ENCODE assay signal across 1 cellular context in the genomic region with DNA sequence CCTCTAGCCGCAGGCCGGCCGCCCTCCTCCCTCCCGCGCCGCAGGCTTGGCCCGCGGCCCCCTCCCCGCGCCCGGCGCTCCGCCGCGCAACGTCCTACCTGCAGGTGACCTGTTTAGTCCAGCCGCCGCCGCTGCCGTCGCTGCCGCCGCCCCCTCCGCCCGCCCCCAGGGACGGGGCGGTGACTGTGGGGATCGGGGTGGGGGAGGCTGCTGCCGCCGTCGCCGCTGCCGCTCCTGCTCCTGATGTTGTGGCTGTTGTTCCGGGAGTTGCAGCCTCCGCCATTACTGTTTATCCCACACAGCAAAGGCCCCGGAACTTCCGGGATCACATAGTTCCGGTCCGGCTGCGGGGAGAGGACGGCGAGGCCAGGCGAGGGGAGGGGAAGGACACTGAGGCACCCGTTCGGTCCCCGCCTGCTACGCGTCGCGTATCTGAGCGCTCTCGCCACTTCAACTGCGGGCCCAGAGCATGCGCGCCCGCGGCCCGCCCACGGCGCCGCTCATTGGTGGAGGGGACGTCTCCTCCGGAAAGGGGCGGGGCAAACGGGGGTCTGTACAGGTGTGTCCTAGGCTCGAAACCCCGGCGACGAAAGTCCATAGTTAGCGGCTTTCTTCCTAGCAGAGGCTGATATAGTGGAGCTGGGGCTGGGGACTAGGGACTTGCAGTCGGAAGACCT.
A peak's percentile ranks its signal among the peaks of the same experiment; 100 is the strongest.
TF ChIP-seq lines count a peak whose summit lies in the region.

A gene with protein sequence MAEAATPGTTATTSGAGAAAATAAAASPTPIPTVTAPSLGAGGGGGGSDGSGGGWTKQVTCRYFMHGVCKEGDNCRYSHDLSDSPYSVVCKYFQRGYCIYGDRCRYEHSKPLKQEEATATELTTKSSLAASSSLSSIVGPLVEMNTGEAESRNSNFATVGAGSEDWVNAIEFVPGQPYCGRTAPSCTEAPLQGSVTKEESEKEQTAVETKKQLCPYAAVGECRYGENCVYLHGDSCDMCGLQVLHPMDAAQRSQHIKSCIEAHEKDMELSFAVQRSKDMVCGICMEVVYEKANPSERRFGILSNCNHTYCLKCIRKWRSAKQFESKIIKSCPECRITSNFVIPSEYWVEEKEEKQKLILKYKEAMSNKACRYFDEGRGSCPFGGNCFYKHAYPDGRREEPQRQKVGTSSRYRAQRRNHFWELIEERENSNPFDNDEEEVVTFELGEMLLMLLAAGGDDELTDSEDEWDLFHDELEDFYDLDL (minus strand): TSS at position 444 of the 677 bp plus-strand sequence. CDS start 161 bp downstream, at position 283.

TF ChIP-seq in HepG2, 621 proteins besides CTCF, POLR2A, EP300 and RAD21 (continued from another document and continues in another):
- TF ChIP-seq, protein P1, sequence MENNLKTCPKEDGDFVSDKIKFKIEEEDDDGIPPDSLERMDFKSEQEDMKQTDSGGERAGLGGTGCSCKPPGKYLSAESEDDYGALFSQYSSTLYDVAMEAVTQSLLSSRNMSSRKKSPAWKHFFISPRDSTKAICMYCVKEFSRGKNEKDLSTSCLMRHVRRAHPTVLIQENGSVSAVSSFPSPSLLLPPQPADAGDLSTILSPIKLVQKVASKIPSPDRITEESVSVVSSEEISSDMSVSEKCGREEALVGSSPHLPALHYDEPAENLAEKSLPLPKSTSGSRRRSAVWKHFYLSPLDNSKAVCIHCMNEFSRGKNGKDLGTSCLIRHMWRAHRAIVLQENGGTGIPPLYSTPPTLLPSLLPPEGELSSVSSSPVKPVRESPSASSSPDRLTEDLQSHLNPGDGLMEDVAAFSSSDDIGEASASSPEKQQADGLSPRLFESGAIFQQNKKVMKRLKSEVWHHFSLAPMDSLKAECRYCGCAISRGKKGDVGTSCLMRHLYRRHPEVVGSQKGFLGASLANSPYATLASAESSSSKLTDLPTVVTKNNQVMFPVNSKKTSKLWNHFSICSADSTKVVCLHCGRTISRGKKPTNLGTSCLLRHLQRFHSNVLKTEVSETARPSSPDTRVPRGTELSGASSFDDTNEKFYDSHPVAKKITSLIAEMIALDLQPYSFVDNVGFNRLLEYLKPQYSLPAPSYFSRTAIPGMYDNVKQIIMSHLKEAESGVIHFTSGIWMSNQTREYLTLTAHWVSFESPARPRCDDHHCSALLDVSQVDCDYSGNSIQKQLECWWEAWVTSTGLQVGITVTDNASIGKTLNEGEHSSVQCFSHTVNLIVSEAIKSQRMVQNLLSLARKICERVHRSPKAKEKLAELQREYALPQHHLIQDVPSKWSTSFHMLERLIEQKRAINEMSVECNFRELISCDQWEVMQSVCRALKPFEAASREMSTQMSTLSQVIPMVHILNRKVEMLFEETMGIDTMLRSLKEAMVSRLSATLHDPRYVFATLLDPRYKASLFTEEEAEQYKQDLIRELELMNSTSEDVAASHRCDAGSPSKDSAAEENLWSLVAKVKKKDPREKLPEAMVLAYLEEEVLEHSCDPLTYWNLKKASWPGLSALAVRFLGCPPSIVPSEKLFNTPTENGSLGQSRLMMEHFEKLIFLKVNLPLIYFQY (CRISPR knock-in tag; IDR thresholded peaks at IDR 0.05; ENCODE audit: borderline replicate concordance): no peak
- TF ChIP-seq DR1 (CRISPR knock-in tag; IDR thresholded peaks at IDR 0.05) (peak; percentile 66), HOXD1 (CRISPR knock-in tag; IDR thresholded peaks at IDR 0.05) (peak; percentile 46; the same call in 1 of the 2 replicates), ZNF550 (CRISPR knock-in tag; IDR thresholded peaks at IDR 0.05; ENCODE audit: borderline replicate concordance) (no peak), KMT2B (CRISPR knock-in tag; IDR thresholded peaks at IDR 0.05) (peak; percentile 83), ZNF615 (CRISPR knock-in tag; IDR thresholded peaks at IDR 0.05; ENCODE audit: borderline replicate concordance) (no peak), ZFP90 (CRISPR knock-in tag; IDR thresholded peaks at IDR 0.05; ENCODE audit: borderline replicate concordance) (no peak), HOXA5 (CRISPR knock-in tag; IDR thresholded peaks at IDR 0.05) (no peak), NR2C2 (CRISPR knock-in tag; IDR thresholded peaks at IDR 0.05; ENCODE audit: borderline replicate concordance) (peak; percentile 55; the same call in 1 of the 2 replicates), RBM39 (IDR thresholded peaks at IDR 0.05; ENCODE audit: low read depth, low read length, poor library complexity, severe bottlenecking) (peak; percentile 37), ZNF589 (CRISPR knock-in tag; conservative IDR thresholded peaks at IDR 0.05) (peak; percentile 51; the same call in 1 of the 2 replicates), ZNF772 (CRISPR knock-in tag; IDR thresholded peaks at IDR 0.05) (no peak), EHMT2 (IDR thresholded peaks at IDR 0.05; ENCODE audit: borderline replicate concordance, low read depth, low read length) (no peak), NFKBIZ (CRISPR knock-in tag; IDR thresholded peaks at IDR 0.05) (no peak), SOX6 (IDR thresholded peaks at IDR 0.05) (no peak), SOX6 (CRISPR knock-in tag; IDR thresholded peaks at IDR 0.05) (peak; percentile 48; the same call in 1 of the 2 replicates), ZNF557 (CRISPR knock-in tag; IDR thresholded peaks at IDR 0.05) (0 out of 2 replicates have a peak, but pooled peaks have one; percentile 50), MED8 (CRISPR knock-in tag; IDR thresholded peaks at IDR 0.05; ENCODE audit: insufficient replicate concordance) (peak; percentile 37), POLR2G (IDR thresholded peaks at IDR 0.05; ENCODE audit: low read depth, low read length) (peak; percentile 90)
- TF ChIP-seq, protein P2, sequence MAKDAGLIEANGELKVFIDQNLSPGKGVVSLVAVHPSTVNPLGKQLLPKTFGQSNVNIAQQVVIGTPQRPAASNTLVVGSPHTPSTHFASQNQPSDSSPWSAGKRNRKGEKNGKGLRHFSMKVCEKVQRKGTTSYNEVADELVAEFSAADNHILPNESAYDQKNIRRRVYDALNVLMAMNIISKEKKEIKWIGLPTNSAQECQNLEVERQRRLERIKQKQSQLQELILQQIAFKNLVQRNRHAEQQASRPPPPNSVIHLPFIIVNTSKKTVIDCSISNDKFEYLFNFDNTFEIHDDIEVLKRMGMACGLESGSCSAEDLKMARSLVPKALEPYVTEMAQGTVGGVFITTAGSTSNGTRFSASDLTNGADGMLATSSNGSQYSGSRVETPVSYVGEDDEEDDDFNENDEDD (CRISPR knock-in tag; IDR thresholded peaks at IDR 0.05; ENCODE audit: borderline replicate concordance): peak; percentile 85; the same call in 1 of the 2 replicates
- TF ChIP-seq, protein P3, sequence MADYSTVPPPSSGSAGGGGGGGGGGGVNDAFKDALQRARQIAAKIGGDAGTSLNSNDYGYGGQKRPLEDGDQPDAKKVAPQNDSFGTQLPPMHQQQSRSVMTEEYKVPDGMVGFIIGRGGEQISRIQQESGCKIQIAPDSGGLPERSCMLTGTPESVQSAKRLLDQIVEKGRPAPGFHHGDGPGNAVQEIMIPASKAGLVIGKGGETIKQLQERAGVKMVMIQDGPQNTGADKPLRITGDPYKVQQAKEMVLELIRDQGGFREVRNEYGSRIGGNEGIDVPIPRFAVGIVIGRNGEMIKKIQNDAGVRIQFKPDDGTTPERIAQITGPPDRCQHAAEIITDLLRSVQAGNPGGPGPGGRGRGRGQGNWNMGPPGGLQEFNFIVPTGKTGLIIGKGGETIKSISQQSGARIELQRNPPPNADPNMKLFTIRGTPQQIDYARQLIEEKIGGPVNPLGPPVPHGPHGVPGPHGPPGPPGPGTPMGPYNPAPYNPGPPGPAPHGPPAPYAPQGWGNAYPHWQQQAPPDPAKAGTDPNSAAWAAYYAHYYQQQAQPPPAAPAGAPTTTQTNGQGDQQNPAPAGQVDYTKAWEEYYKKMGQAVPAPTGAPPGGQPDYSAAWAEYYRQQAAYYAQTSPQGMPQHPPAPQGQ (CRISPR knock-in tag; IDR thresholded peaks at IDR 0.05; ENCODE audit: borderline replicate concordance): no peak
- TF ChIP-seq, protein P4, sequence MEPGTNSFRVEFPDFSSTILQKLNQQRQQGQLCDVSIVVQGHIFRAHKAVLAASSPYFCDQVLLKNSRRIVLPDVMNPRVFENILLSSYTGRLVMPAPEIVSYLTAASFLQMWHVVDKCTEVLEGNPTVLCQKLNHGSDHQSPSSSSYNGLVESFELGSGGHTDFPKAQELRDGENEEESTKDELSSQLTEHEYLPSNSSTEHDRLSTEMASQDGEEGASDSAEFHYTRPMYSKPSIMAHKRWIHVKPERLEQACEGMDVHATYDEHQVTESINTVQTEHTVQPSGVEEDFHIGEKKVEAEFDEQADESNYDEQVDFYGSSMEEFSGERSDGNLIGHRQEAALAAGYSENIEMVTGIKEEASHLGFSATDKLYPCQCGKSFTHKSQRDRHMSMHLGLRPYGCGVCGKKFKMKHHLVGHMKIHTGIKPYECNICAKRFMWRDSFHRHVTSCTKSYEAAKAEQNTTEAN (CRISPR knock-in tag; conservative IDR thresholded peaks at IDR 0.05): peak; percentile 82; the same call in 1 of the 2 replicates
- TF ChIP-seq, protein P5, sequence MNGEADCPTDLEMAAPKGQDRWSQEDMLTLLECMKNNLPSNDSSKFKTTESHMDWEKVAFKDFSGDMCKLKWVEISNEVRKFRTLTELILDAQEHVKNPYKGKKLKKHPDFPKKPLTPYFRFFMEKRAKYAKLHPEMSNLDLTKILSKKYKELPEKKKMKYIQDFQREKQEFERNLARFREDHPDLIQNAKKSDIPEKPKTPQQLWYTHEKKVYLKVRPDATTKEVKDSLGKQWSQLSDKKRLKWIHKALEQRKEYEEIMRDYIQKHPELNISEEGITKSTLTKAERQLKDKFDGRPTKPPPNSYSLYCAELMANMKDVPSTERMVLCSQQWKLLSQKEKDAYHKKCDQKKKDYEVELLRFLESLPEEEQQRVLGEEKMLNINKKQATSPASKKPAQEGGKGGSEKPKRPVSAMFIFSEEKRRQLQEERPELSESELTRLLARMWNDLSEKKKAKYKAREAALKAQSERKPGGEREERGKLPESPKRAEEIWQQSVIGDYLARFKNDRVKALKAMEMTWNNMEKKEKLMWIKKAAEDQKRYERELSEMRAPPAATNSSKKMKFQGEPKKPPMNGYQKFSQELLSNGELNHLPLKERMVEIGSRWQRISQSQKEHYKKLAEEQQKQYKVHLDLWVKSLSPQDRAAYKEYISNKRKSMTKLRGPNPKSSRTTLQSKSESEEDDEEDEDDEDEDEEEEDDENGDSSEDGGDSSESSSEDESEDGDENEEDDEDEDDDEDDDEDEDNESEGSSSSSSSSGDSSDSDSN (CRISPR knock-in tag; IDR thresholded peaks at IDR 0.05): peak; percentile 84
- TF ChIP-seq, protein P6, sequence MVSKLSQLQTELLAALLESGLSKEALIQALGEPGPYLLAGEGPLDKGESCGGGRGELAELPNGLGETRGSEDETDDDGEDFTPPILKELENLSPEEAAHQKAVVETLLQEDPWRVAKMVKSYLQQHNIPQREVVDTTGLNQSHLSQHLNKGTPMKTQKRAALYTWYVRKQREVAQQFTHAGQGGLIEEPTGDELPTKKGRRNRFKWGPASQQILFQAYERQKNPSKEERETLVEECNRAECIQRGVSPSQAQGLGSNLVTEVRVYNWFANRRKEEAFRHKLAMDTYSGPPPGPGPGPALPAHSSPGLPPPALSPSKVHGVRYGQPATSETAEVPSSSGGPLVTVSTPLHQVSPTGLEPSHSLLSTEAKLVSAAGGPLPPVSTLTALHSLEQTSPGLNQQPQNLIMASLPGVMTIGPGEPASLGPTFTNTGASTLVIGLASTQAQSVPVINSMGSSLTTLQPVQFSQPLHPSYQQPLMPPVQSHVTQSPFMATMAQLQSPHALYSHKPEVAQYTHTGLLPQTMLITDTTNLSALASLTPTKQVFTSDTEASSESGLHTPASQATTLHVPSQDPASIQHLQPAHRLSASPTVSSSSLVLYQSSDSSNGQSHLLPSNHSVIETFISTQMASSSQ (IDR thresholded peaks at IDR 0.05; ENCODE audit: low read depth): no peak
- TF ChIP-seq, protein P6 (CRISPR knock-in tag; IDR thresholded peaks at IDR 0.05; ENCODE audit: borderline replicate concordance): no peak
- TF ChIP-seq, protein P7, sequence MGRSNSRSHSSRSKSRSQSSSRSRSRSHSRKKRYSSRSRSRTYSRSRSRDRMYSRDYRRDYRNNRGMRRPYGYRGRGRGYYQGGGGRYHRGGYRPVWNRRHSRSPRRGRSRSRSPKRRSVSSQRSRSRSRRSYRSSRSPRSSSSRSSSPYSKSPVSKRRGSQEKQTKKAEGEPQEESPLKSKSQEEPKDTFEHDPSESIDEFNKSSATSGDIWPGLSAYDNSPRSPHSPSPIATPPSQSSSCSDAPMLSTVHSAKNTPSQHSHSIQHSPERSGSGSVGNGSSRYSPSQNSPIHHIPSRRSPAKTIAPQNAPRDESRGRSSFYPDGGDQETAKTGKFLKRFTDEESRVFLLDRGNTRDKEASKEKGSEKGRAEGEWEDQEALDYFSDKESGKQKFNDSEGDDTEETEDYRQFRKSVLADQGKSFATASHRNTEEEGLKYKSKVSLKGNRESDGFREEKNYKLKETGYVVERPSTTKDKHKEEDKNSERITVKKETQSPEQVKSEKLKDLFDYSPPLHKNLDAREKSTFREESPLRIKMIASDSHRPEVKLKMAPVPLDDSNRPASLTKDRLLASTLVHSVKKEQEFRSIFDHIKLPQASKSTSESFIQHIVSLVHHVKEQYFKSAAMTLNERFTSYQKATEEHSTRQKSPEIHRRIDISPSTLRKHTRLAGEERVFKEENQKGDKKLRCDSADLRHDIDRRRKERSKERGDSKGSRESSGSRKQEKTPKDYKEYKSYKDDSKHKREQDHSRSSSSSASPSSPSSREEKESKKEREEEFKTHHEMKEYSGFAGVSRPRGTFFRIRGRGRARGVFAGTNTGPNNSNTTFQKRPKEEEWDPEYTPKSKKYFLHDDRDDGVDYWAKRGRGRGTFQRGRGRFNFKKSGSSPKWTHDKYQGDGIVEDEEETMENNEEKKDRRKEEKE (IDR thresholded peaks at IDR 0.05): no peak
- TF ChIP-seq, protein P8, sequence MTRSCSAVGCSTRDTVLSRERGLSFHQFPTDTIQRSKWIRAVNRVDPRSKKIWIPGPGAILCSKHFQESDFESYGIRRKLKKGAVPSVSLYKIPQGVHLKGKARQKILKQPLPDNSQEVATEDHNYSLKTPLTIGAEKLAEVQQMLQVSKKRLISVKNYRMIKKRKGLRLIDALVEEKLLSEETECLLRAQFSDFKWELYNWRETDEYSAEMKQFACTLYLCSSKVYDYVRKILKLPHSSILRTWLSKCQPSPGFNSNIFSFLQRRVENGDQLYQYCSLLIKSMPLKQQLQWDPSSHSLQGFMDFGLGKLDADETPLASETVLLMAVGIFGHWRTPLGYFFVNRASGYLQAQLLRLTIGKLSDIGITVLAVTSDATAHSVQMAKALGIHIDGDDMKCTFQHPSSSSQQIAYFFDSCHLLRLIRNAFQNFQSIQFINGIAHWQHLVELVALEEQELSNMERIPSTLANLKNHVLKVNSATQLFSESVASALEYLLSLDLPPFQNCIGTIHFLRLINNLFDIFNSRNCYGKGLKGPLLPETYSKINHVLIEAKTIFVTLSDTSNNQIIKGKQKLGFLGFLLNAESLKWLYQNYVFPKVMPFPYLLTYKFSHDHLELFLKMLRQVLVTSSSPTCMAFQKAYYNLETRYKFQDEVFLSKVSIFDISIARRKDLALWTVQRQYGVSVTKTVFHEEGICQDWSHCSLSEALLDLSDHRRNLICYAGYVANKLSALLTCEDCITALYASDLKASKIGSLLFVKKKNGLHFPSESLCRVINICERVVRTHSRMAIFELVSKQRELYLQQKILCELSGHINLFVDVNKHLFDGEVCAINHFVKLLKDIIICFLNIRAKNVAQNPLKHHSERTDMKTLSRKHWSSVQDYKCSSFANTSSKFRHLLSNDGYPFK (CRISPR knock-in tag; IDR thresholded peaks at IDR 0.05; ENCODE audit: borderline replicate concordance): peak; percentile 78; the same call in 1 of the 2 replicates
